In the genomic region with DNA sequence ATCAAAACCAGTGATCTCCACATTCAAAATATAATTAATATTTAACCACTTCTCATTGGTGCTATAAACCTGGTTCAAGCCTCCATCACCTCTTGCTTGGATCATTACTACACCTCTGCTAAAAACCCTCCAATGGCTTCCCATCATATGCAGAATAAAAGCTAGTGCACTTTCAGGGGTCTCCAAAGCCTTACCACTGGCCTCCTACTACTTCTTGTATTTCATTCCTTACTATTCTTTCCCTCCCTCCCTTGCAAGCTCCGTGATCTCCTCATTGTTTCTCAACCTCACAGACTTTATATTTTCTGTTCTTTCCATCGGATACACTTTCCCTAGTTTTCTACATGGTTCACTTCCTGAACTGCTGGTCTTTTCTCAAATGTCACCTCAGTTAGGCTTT, we compare ENCODE assay signal across 23 cellular contexts. TPM values are rescaled to one million over a fixed set of nuclear protein-coding genes. Genes with fewer than 3 reads are reported as not detected.
A peak's percentile ranks its signal among the peaks of the same experiment; 100 is the strongest.
DNase-seq lines count a peak whose midpoint lies in the region; ATAC-seq and FAIRE-seq lines count a peak whose summit lies in the region.
"Had no signal": no experiment of that assay in that cellular context is flagged by ENCODE, and none has a peak within 500 bp of the region (broad histone marks: within the 10 kb centered on the region; RNA-seq: fewer than 3 reads in every experiment).

No MANE protein-coding gene starts in this region.

- intact Hi-C loops in left cardiac atrium (cut with DNase I): loop anchor here (10.0 kb wide), 2 partner anchors 178 to 192 kb away; no protein-coding TSS in a partner anchor

- no peaks in the 10 kb centered on the region for H3K4me1 Mint-ChIP-seq in activated T-cell treated with anti-CD3 and anti-CD28 coated beads, Interleukin-2, amount 50 U/mL, for 72 hours (ENCODE audit: low read depth)
- H3K4me1 Mint-ChIP-seq in activated T-cell treated with anti-CD3 and anti-CD28 coated beads, Interleukin-2, amount 50 U/mL, for 4 hours (ENCODE audit: low read depth): no peaks in the 10 kb centered on the region
- no peaks in the 10 kb centered on the region for H3K4me1 Mint-ChIP-seq in central memory CD8-positive, alpha-beta T cell
- H3K4me1 Mint-ChIP-seq in stimulated activated effector memory CD8-positive, alpha-beta T cell treated with anti-CD3 and anti-CD28 coated beads, Interleukin-12 subunit alpha, Interleukin-12 subunit beta, amount 100 ng/mL, for 72 hours: no peaks in the 10 kb centered on the region

- no peak for DNase-seq in activated T-cell treated with anti-CD3 and anti-CD28 coated beads, Interleukin-2, amount 50 U/mL, for 72 hours
- no peak for DNase-seq in activated T-cell treated with anti-CD3 and anti-CD28 coated beads, Interleukin-2, amount 50 U/mL, for 4 hours
- DNase-seq in GM19239 (ENCODE audit: insufficient read length, low spot score): no peak
- DNase-seq in central memory CD8-positive, alpha-beta T cell (ENCODE audit: low spot score in 2 of 2): no peak
- no peak for DNase-seq in stimulated activated effector memory CD8-positive, alpha-beta T cell treated with anti-CD3 and anti-CD28 coated beads, Interleukin-12 subunit alpha, Interleukin-12 subunit beta, amount 100 ng/mL, for 72 hours (ENCODE audit: low spot score in 2 of 2)
- no peak for DNase-seq in RKO (ENCODE audit: low spot score)
- no peak for DNase-seq in left cardiac atrium
- DNase-seq: Caco-2; CD4-positive, CD25-positive, alpha-beta regulatory T cell; KG1; MG63; NCI-H1694; NCI-H2081; NCI-H2227 treated with DMSO at 0.1 percent for 48 hours; NCI-H526 treated with DMSO at 0.1 percent for 48 hours; PC-9; Right ventricle myocardium superior; RPMI8226 had no signal

- H3K27me3 Mint-ChIP-seq in activated T-cell treated with anti-CD3 and anti-CD28 coated beads, Interleukin-2, amount 50 U/mL, for 72 hours (ENCODE audit: low read depth): no peaks in the 10 kb centered on the region
- H3K27me3 Mint-ChIP-seq in activated T-cell treated with anti-CD3 and anti-CD28 coated beads, Interleukin-2, amount 50 U/mL, for 4 hours (ENCODE audit: low read depth): no peaks in the 10 kb centered on the region
- no peaks in the 10 kb centered on the region for H3K27me3 Mint-ChIP-seq in central memory CD8-positive, alpha-beta T cell
- H3K27me3 Mint-ChIP-seq: CD4-positive, CD25-positive, alpha-beta regulatory T cell had no signal

- H3K4me3 Mint-ChIP-seq in activated T-cell treated with anti-CD3 and anti-CD28 coated beads, Interleukin-2, amount 50 U/mL, for 72 hours: no peak overlapping the region
- H3K4me3 Mint-ChIP-seq in activated T-cell treated with anti-CD3 and anti-CD28 coated beads, Interleukin-2, amount 50 U/mL, for 4 hours: no peak overlapping the region
- H3K4me3 Mint-ChIP-seq in central memory CD8-positive, alpha-beta T cell: no peak overlapping the region
- no peak overlapping the region for H3K4me3 Mint-ChIP-seq in stimulated activated effector memory CD8-positive, alpha-beta T cell treated with anti-CD3 and anti-CD28 coated beads, Interleukin-12 subunit alpha, Interleukin-12 subunit beta, amount 100 ng/mL, for 72 hours
- H3K4me3 Mint-ChIP-seq: CD4-positive, CD25-positive, alpha-beta regulatory T cell had no signal

- H3K36me3 Mint-ChIP-seq in activated T-cell treated with anti-CD3 and anti-CD28 coated beads, Interleukin-2, amount 50 U/mL, for 72 hours (ENCODE audit: insufficient read depth in 2 of 2): peaks cover 0 to 4% of the 10 kb centered on the region in 2 donors
- peaks cover 34% of the 10 kb centered on the region for H3K36me3 Mint-ChIP-seq in activated T-cell treated with anti-CD3 and anti-CD28 coated beads, Interleukin-2, amount 50 U/mL, for 4 hours (ENCODE audit: insufficient read depth)
- H3K36me3 Mint-ChIP-seq in central memory CD8-positive, alpha-beta T cell (ENCODE audit: insufficient read depth): peaks cover 28% of the 10 kb centered on the region
- peaks cover 88% of the 10 kb centered on the region for H3K36me3 Mint-ChIP-seq in stimulated activated effector memory CD8-positive, alpha-beta T cell treated with anti-CD3 and anti-CD28 coated beads, Interleukin-12 subunit alpha, Interleukin-12 subunit beta, amount 100 ng/mL, for 72 hours

- peak; percentile 14 for FAIRE-seq in GM19239 (lab: Jason Lieb, UNC)
- FAIRE-seq: G401.6, GM12878 had no signal

- H3K9me3 Mint-ChIP-seq in activated T-cell treated with anti-CD3 and anti-CD28 coated beads, Interleukin-2, amount 50 U/mL, for 72 hours: no peaks in the 10 kb centered on the region
- H3K9me3 Mint-ChIP-seq in activated T-cell treated with anti-CD3 and anti-CD28 coated beads, Interleukin-2, amount 50 U/mL, for 4 hours: no peaks in the 10 kb centered on the region
- no peaks in the 10 kb centered on the region for H3K9me3 Mint-ChIP-seq in central memory CD8-positive, alpha-beta T cell
- H3K9me3 Mint-ChIP-seq in stimulated activated effector memory CD8-positive, alpha-beta T cell treated with anti-CD3 and anti-CD28 coated beads, Interleukin-12 subunit alpha, Interleukin-12 subunit beta, amount 100 ng/mL, for 72 hours: no peaks in the 10 kb centered on the region
- H3K9me3 Mint-ChIP-seq: CD4-positive, CD25-positive, alpha-beta regulatory T cell had no signal

- ATAC-seq in activated T-cell treated with anti-CD3 and anti-CD28 coated beads, Interleukin-2, amount 50 U/mL, for 72 hours (replicated peaks in 1 of 2): no peak
- no peak for ATAC-seq in activated T-cell treated with anti-CD3 and anti-CD28 coated beads, Interleukin-2, amount 50 U/mL, for 4 hours
- ATAC-seq in central memory CD8-positive, alpha-beta T cell (replicated peaks; ENCODE audit: extremely low read depth, poor library complexity, severe bottlenecking): no peak
- ATAC-seq in stimulated activated effector memory CD8-positive, alpha-beta T cell treated with anti-CD3 and anti-CD28 coated beads, Interleukin-12 subunit alpha, Interleukin-12 subunit beta, amount 100 ng/mL, for 72 hours: no peak
- ATAC-seq in left cardiac atrium: no peak
- ATAC-seq: GM12878 had no signal

- H3K27ac Mint-ChIP-seq in activated T-cell treated with anti-CD3 and anti-CD28 coated beads, Interleukin-2, amount 50 U/mL, for 72 hours: peak overlapping the region; percentile 19
- peak overlapping the region; percentile 24 for H3K27ac Mint-ChIP-seq in central memory CD8-positive, alpha-beta T cell (ENCODE audit: low read depth)
- H3K27ac Mint-ChIP-seq in stimulated activated effector memory CD8-positive, alpha-beta T cell treated with anti-CD3 and anti-CD28 coated beads, Interleukin-12 subunit alpha, Interleukin-12 subunit beta, amount 100 ng/mL, for 72 hours: peak overlapping the region; percentile 0

RNA-seq across cellular contexts. Expression of a gene that starts 31.5 kb away (rescaled TPM):
- not detected for total RNA-seq in activated T-cell treated with anti-CD3 and anti-CD28 coated beads, Interleukin-2, amount 50 U/mL, for 72 hours
- not detected for total RNA-seq in activated T-cell treated with anti-CD3 and anti-CD28 coated beads, Interleukin-2, amount 50 U/mL, for 4 hours
- 100 to 1,000 TPM; 220 to 376 TPM for total RNA-seq in left cardiac atrium
- total RNA-seq: Caco-2; CD4-positive, CD25-positive, alpha-beta regulatory T cell; GM12878; HT1080; NCI-H460; PC-9; SJSA1 had no signal

Comparison
In these comparisons a context has a peak if more than half of its experiments do, and no peak if none do; other contexts are left out.
1. RNA of a gene that starts 31.5 kb away (total RNA-seq): 220 to 376 TPM in left cardiac atrium; not detected in activated T-cell treated with anti-CD3 and anti-CD28 coated beads, Interleukin-2, amount 50 U/mL, for 72 hours and not detected in activated T-cell treated with anti-CD3 and anti-CD28 coated beads, Interleukin-2, amount 50 U/mL, for 4 hours; every median in the first group is over 100 times any median in the second.
2. Peak in every context shown above with its lines, with median percentiles within 50 percentile points of each other: H3K27ac Mint-ChIP-seq.